Comparison of ENCODE assay signal across 20 cellular contexts in genomic region chr11:101840720-101841119, GRCh38.
"Had no signal": no experiment of that assay in that cellular context is flagged by ENCODE, and none has a peak within 500 bp of the region (broad histone marks: within the 10 kb centered on the region; RNA-seq: fewer than 3 reads in every experiment).

No MANE protein-coding gene starts in this region.

- H3K27ac Mint-ChIP-seq: endodermal cell, natural killer cell had no signal

- DNase-seq: dermis blood vessel endothelial cell; endodermal cell; erythroblast; foreskin melanocyte; heart left ventricle; hippocampal formation; left colon; mucosa of descending colon; natural killer cell; nucleus accumbens; ovary; sigmoid colon; small intestine; stimulated activated CD4-positive, alpha-beta T cell treated with anti-CD3 and anti-CD28 coated beads, Interleukin-12 subunit alpha, Interleukin-12 subunit beta, amount 100 ng/mL, for 4 hours; stimulated activated naive CD4-positive, alpha-beta T cell; stomach; substantia nigra had no signal

- H3K4me3 ChIP-seq: heart left ventricle, mucosa of descending colon, ovary, right atrium auricular region, sigmoid colon, stomach, thoracic aorta had no signal

- ATAC-seq: heart left ventricle, left colon, mucosa of descending colon, natural killer cell had no signal

- H3K4me3 Mint-ChIP-seq: endodermal cell, natural killer cell, neural crest cell had no signal

- H3K36me3 ChIP-seq: heart left ventricle, ovary, right atrium auricular region, sigmoid colon, stomach, thoracic aorta had no signal

- H3K27ac ChIP-seq: heart left ventricle, ovary, right atrium auricular region, sigmoid colon, stomach, thoracic aorta had no signal

- H3K27me3 ChIP-seq: heart left ventricle, ovary, right atrium auricular region, sigmoid colon, stomach had no signal

- H3K36me3 Mint-ChIP-seq: natural killer cell had no signal

- H3K4me1 Mint-ChIP-seq: endodermal cell, natural killer cell, neural crest cell had no signal

- H3K9me3 ChIP-seq: mucosa of descending colon, ovary, right atrium auricular region, sigmoid colon, stomach, thoracic aorta had no signal

- H3K4me1 ChIP-seq: heart left ventricle, right atrium auricular region, sigmoid colon, stomach had no signal
